ENCODE assay signal across 9 cellular contexts in the genomic region with DNA sequence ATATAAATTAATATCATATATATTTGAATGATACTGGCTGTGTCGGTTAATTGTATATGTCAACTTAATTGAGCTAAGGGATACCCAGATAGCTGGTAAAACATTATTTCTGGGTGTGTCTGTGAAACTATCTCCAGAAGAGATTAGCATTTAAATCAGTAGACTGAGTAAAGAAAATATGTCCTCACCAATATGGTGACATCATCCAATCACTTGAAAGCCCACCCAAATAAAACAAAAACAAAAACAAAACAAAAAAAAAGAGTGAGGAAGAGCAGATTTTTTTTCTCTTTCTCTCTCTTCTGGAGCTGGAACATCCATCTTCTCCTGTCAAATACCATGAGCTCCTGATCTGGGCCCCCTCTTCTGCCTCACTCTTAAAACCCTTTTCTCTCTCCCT. TPM values are rescaled to one million over a fixed set of nuclear protein-coding genes. Genes with fewer than 3 reads are reported as not detected.
"Had no signal": no experiment of that assay in that cellular context is flagged by ENCODE, and none has a peak within 500 bp of the region (broad histone marks: within the 10 kb centered on the region; RNA-seq: fewer than 3 reads in every experiment).

No MANE protein-coding gene starts in this region.

- H3K4me3 ChIP-seq: GM12878 had no signal

- FAIRE-seq: G401.6, GM12878, GM12891, GM12892, GM18507, GM19239 had no signal

- ATAC-seq: GM12878 had no signal

- DNase-seq: GDM1, GF-D8 had no signal

RNA-seq across cellular contexts. Expression of a gene that starts 15.7 kb away (rescaled TPM):
- total RNA-seq: G401 had no signal
